In the genomic region with DNA sequence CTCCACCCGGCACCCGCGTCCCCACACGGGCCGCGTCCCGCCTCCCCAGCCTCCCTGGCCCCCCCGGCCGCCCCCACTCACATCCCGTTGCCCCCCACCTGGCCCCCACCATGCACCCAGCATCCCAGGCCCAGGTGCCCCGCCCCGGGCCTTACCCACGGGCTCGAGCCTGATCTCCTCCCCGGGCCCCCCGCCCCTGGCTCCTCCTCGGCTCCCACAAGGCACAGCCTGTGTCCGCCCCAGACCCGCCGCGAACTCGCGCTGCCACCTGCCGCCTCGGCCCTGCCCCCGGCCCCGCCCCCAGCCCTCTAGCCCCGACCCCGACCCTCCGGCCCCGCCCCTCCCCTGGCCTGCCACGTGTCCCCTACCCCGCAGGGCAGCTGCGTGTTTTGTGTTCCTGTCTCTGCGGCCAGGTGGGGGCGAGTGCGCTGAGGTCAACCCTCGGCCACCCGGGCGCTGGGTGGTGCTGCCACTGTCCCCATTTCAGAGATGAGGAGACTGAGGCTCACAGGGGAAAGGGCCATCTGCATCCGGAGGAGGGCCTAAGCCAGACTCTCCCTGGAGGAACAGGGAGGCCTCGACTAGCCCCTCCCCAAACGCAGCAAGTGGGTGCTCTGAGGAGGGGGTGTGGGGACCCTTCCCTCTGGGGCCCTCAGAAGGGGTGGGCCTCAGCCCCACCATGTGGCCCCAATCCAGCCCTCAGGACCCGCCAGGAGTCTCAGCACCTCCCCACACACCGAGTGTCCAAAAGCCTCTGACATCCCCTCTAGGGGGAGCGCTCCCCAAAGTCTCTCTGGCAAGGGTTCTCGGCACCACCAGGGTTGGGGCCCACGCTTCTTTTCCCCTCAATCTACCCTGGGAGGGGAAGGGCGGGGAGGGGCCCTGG, we compare ENCODE assay signal across 1 cellular context.
TF ChIP-seq lines count a peak whose summit lies in the region.

No MANE protein-coding gene starts in this region.

TF ChIP-seq in HCT116, 20 proteins besides CTCF, POLR2A, EP300 and RAD21 (continued from another document):
- TF ChIP-seq, protein P1, sequence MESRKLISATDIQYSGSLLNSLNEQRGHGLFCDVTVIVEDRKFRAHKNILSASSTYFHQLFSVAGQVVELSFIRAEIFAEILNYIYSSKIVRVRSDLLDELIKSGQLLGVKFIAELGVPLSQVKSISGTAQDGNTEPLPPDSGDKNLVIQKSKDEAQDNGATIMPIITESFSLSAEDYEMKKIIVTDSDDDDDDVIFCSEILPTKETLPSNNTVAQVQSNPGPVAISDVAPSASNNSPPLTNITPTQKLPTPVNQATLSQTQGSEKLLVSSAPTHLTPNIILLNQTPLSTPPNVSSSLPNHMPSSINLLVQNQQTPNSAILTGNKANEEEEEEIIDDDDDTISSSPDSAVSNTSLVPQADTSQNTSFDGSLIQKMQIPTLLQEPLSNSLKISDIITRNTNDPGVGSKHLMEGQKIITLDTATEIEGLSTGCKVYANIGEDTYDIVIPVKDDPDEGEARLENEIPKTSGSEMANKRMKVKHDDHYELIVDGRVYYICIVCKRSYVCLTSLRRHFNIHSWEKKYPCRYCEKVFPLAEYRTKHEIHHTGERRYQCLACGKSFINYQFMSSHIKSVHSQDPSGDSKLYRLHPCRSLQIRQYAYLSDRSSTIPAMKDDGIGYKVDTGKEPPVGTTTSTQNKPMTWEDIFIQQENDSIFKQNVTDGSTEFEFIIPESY (IDR thresholded peaks at IDR 0.05; ENCODE audit: extremely low read depth, insufficient replicate concordance, low read length) = no peak
- no peak for TF ChIP-seq SP1 (IDR thresholded peaks at IDR 0.05; ENCODE audit: low read depth)
- no peak for TF ChIP-seq ZFX (IDR thresholded peaks at IDR 0.05)
